1 cellular context compared by ENCODE assay signal in the genomic region with DNA sequence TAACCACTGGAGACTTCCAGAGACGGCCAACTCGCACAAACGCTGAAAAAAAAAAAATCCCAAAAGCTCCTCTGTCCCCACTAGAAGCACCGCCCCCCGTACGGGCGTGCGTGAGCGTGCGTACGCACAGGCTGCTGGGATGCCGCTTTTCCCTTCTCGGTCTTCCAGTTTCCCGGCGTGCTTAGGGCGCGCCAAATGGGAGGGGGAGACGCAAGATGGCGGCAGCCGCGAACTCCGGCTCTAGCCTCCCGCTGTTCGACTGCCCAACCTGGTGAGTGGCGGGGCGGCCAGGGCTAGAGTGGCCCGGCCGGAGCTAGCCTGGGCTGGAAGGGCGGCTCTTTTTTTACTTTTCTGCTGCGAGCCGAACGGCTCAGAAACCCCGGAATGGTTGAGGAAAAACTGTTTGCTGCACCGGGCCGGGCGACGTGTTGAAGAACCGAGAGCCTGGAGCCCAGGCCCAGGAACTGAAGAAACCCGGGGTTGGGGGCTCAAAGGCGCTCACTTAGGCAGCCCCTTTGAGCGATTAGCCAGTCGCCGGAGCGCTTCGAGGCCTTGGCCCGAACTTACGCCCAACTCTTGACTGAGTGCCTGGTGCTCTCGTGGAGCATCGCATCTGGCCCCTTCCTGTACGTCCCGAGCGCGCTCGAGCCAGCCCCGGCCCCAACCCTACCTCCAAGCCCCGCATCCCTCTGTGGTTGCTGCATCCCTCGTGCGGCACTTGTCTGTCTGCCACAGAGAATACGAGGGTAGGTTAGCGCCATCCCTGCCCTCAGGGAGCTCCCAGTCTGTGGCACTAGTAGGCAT.
TF ChIP-seq lines count a peak whose summit lies in the region.

A gene (plus strand): TSS at position 162 of the 804 bp plus-strand sequence. CDS start 54 bp downstream, at position 216.

TF ChIP-seq in H1, 55 proteins besides CTCF, POLR2A, EP300 and RAD21:
- TF ChIP-seq, protein P1, sequence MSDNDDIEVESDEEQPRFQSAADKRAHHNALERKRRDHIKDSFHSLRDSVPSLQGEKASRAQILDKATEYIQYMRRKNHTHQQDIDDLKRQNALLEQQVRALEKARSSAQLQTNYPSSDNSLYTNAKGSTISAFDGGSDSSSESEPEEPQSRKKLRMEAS (IDR thresholded peaks at IDR 0.05): peak; percentile 25; the same call in 1 of the 2 replicates
- TF ChIP-seq KDM4A (IDR thresholded peaks at IDR 0.05; ENCODE audit: low read depth, low read length, severe bottlenecking) (peak; percentile 66), PHF8 (conservative IDR thresholded peaks at IDR 0.05; ENCODE audit: low read depth, low read length) (peak; percentile 90), RBBP5 (IDR thresholded peaks at IDR 0.05; ENCODE audit: borderline replicate concordance, low read depth, low read length) (peak; percentile 54; the same call in 1 of the 2 replicates), SUZ12 (IDR thresholded peaks at IDR 0.05; ENCODE audit: low read length) (no peak), KDM1A (IDR thresholded peaks at IDR 0.05; ENCODE audit: borderline replicate concordance, low read length) (no peak), JUN (IDR thresholded peaks at IDR 0.05; ENCODE audit: low read depth, low read length) (no peak), MAFK (IDR thresholded peaks at IDR 0.05; ENCODE audit: low read depth, low read length) (no peak), ASH2L (IDR thresholded peaks at IDR 0.05; ENCODE audit: low read length) (peak; percentile 52), BACH1 (IDR thresholded peaks at IDR 0.05; ENCODE audit: low read length) (no peak), RNF2 (IDR thresholded peaks at IDR 0.05; ENCODE audit: borderline replicate concordance, low read depth, low read length, missing control alignments, poor library complexity, severe bottlenecking) (no peak), YY1 (IDR thresholded peaks at IDR 0.05; ENCODE audit: low read depth, low read length) (peak; percentile 98), CEBPB (IDR thresholded peaks at IDR 0.05; ENCODE audit: low read depth, low read length) (no peak), SP4 (IDR thresholded peaks at IDR 0.05; ENCODE audit: low read length) (0 out of 2 replicates have a peak, but pooled peaks have one; percentile 25), NRF1 (IDR thresholded peaks at IDR 0.05; ENCODE audit: low read depth, low read length) (peak; percentile 41), BCL11A (IDR thresholded peaks at IDR 0.05; ENCODE audit: low read depth in 2 of 2, low read length in 2 of 2) (no peak), HDAC2 (IDR thresholded peaks at IDR 0.05; ENCODE audit: borderline replicate concordance in 1 of 2, low read depth in 2 of 2, low read length in 2 of 2) (0 out of 4 replicates have a peak, but pooled peaks of 1 of the 2 experiments have one; percentile 26), SP2 (IDR thresholded peaks at IDR 0.05; ENCODE audit: low read length) (no peak), RFX5 (IDR thresholded peaks at IDR 0.05; ENCODE audit: borderline replicate concordance, low read depth, low read length) (no peak), BRCA1 (IDR thresholded peaks at IDR 0.05; ENCODE audit: low read depth, low read length) (no peak), HDAC6 (IDR thresholded peaks at IDR 0.05; ENCODE audit: low read depth, low read length) (no peak), SIRT6 (IDR thresholded peaks at IDR 0.05; ENCODE audit: low read length) (no peak), GABPA (IDR thresholded peaks at IDR 0.05; ENCODE audit: borderline replicate concordance, insufficient read depth, low read length) (no peak), TAF7 (optimal IDR thresholded peaks at IDR 0.05; ENCODE audit: borderline replicate concordance, low read depth, low read length) (peak; percentile 99), TBP (IDR thresholded peaks at IDR 0.05; ENCODE audit: low read depth, low read length) (peak; percentile 96), GTF2F1 (IDR thresholded peaks at IDR 0.05; ENCODE audit: borderline replicate concordance, low read depth, low read length) (no peak; the same call in 1 of the 2 replicates), EGR1 (IDR thresholded peaks at IDR 0.05; ENCODE audit: borderline replicate concordance, low read depth, low read length) (peak; percentile 52; the same call in 1 of the 2 replicates), CREB1 (IDR thresholded peaks at IDR 0.05) (peak; percentile 41), TAF1 (IDR thresholded peaks at IDR 0.05; ENCODE audit: low read depth, low read length) (peak; percentile 100), JUND (IDR thresholded peaks at IDR 0.05; ENCODE audit: low read length) (peak; percentile 36; the same call in 1 of the 2 replicates), SP1 (IDR thresholded peaks at IDR 0.05; ENCODE audit: low read depth, low read length) (peak; percentile 54), CTBP2 (IDR thresholded peaks at IDR 0.05; ENCODE audit: borderline replicate concordance, insufficient read depth, insufficient read length, low read length) (no peak), POU5F1 (IDR thresholded peaks at IDR 0.05; ENCODE audit: low read depth, low read length) (no peak), POLR2AphosphoS5 (IDR thresholded peaks at IDR 0.05; ENCODE audit: low read depth, low read length) (peak; percentile 94), ZNF274 (IDR thresholded peaks at IDR 0.05; ENCODE audit: borderline replicate concordance, extremely low read depth, low read length) (no peak), TEAD4 (IDR thresholded peaks at IDR 0.05; ENCODE audit: low read depth, low read length) (no peak), SIX5 (IDR thresholded peaks at IDR 0.05; ENCODE audit: low read depth, low read length) (no peak), CHD2 (IDR thresholded peaks at IDR 0.05; ENCODE audit: low read length) (no peak), CBX5 (IDR thresholded peaks at IDR 0.05; ENCODE audit: low read depth, low read length) (no peak), EZH2 (IDR thresholded peaks at IDR 0.05; ENCODE audit: low read depth, low read length, severe bottlenecking) (no peak), NANOG (IDR thresholded peaks at IDR 0.05; ENCODE audit: insufficient read depth, low read depth, low read length, poor library complexity, severe bottlenecking) (no peak), SRF (IDR thresholded peaks at IDR 0.05; ENCODE audit: low read depth, low read length) (no peak), KDM5A (IDR thresholded peaks at IDR 0.05; ENCODE audit: low read length) (peak; percentile 50; the same call in 1 of the 2 replicates), FOSL1 (IDR thresholded peaks at IDR 0.05; ENCODE audit: insufficient read depth, low read depth, low read length) (0 out of 2 replicates have a peak, but pooled peaks have one; percentile 47), SAP30 (IDR thresholded peaks at IDR 0.05; ENCODE audit: insufficient read depth, insufficient replicate concordance, low read length) (no peak), CHD1 (IDR thresholded peaks at IDR 0.05; ENCODE audit: low read depth, low read length) (no peak), RXRA (IDR thresholded peaks at IDR 0.05; ENCODE audit: insufficient read depth, low read depth, low read length) (no peak), TCF12 (IDR thresholded peaks at IDR 0.05; ENCODE audit: low read depth, low read length) (no peak)
- TF ChIP-seq, protein P2, sequence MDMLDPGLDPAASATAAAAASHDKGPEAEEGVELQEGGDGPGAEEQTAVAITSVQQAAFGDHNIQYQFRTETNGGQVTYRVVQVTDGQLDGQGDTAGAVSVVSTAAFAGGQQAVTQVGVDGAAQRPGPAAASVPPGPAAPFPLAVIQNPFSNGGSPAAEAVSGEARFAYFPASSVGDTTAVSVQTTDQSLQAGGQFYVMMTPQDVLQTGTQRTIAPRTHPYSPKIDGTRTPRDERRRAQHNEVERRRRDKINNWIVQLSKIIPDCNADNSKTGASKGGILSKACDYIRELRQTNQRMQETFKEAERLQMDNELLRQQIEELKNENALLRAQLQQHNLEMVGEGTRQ (IDR thresholded peaks at IDR 0.05; ENCODE audit: low read length): peak; percentile 38; the same call in 1 of the 2 replicates
- TF ChIP-seq, protein P3, sequence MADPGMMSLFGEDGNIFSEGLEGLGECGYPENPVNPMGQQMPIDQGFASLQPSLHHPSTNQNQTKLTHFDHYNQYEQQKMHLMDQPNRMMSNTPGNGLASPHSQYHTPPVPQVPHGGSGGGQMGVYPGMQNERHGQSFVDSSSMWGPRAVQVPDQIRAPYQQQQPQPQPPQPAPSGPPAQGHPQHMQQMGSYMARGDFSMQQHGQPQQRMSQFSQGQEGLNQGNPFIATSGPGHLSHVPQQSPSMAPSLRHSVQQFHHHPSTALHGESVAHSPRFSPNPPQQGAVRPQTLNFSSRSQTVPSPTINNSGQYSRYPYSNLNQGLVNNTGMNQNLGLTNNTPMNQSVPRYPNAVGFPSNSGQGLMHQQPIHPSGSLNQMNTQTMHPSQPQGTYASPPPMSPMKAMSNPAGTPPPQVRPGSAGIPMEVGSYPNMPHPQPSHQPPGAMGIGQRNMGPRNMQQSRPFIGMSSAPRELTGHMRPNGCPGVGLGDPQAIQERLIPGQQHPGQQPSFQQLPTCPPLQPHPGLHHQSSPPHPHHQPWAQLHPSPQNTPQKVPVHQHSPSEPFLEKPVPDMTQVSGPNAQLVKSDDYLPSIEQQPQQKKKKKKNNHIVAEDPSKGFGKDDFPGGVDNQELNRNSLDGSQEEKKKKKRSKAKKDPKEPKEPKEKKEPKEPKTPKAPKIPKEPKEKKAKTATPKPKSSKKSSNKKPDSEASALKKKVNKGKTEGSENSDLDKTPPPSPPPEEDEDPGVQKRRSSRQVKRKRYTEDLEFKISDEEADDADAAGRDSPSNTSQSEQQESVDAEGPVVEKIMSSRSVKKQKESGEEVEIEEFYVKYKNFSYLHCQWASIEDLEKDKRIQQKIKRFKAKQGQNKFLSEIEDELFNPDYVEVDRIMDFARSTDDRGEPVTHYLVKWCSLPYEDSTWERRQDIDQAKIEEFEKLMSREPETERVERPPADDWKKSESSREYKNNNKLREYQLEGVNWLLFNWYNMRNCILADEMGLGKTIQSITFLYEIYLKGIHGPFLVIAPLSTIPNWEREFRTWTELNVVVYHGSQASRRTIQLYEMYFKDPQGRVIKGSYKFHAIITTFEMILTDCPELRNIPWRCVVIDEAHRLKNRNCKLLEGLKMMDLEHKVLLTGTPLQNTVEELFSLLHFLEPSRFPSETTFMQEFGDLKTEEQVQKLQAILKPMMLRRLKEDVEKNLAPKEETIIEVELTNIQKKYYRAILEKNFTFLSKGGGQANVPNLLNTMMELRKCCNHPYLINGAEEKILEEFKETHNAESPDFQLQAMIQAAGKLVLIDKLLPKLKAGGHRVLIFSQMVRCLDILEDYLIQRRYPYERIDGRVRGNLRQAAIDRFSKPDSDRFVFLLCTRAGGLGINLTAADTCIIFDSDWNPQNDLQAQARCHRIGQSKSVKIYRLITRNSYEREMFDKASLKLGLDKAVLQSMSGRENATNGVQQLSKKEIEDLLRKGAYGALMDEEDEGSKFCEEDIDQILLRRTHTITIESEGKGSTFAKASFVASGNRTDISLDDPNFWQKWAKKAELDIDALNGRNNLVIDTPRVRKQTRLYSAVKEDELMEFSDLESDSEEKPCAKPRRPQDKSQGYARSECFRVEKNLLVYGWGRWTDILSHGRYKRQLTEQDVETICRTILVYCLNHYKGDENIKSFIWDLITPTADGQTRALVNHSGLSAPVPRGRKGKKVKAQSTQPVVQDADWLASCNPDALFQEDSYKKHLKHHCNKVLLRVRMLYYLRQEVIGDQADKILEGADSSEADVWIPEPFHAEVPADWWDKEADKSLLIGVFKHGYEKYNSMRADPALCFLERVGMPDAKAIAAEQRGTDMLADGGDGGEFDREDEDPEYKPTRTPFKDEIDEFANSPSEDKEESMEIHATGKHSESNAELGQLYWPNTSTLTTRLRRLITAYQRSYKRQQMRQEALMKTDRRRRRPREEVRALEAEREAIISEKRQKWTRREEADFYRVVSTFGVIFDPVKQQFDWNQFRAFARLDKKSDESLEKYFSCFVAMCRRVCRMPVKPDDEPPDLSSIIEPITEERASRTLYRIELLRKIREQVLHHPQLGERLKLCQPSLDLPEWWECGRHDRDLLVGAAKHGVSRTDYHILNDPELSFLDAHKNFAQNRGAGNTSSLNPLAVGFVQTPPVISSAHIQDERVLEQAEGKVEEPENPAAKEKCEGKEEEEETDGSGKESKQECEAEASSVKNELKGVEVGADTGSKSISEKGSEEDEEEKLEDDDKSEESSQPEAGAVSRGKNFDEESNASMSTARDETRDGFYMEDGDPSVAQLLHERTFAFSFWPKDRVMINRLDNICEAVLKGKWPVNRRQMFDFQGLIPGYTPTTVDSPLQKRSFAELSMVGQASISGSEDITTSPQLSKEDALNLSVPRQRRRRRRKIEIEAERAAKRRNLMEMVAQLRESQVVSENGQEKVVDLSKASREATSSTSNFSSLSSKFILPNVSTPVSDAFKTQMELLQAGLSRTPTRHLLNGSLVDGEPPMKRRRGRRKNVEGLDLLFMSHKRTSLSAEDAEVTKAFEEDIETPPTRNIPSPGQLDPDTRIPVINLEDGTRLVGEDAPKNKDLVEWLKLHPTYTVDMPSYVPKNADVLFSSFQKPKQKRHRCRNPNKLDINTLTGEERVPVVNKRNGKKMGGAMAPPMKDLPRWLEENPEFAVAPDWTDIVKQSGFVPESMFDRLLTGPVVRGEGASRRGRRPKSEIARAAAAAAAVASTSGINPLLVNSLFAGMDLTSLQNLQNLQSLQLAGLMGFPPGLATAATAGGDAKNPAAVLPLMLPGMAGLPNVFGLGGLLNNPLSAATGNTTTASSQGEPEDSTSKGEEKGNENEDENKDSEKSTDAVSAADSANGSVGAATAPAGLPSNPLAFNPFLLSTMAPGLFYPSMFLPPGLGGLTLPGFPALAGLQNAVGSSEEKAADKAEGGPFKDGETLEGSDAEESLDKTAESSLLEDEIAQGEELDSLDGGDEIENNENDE (IDR thresholded peaks at IDR 0.05; ENCODE audit: insufficient replicate concordance, low read length): no peak
- TF ChIP-seq, protein P4, sequence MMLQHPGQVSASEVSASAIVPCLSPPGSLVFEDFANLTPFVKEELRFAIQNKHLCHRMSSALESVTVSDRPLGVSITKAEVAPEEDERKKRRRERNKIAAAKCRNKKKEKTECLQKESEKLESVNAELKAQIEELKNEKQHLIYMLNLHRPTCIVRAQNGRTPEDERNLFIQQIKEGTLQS (IDR thresholded peaks at IDR 0.05; ENCODE audit: insufficient read depth, low read depth, low read length): no peak
- TF ChIP-seq, protein P5, sequence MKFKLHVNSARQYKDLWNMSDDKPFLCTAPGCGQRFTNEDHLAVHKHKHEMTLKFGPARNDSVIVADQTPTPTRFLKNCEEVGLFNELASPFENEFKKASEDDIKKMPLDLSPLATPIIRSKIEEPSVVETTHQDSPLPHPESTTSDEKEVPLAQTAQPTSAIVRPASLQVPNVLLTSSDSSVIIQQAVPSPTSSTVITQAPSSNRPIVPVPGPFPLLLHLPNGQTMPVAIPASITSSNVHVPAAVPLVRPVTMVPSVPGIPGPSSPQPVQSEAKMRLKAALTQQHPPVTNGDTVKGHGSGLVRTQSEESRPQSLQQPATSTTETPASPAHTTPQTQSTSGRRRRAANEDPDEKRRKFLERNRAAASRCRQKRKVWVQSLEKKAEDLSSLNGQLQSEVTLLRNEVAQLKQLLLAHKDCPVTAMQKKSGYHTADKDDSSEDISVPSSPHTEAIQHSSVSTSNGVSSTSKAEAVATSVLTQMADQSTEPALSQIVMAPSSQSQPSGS (IDR thresholded peaks at IDR 0.05; ENCODE audit: low read length): no peak
- TF ChIP-seq, protein P6, sequence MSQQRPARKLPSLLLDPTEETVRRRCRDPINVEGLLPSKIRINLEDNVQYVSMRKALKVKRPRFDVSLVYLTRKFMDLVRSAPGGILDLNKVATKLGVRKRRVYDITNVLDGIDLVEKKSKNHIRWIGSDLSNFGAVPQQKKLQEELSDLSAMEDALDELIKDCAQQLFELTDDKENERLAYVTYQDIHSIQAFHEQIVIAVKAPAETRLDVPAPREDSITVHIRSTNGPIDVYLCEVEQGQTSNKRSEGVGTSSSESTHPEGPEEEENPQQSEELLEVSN (IDR thresholded peaks at IDR 0.05): no peak
